Comparison of ENCODE assay signal across 11 cellular contexts in genomic region chr15:90291679-90292356, GRCh38. TPM values are rescaled to one million over a fixed set of nuclear protein-coding genes. Genes with fewer than 3 reads are reported as not detected.
DNase-seq lines count a peak whose midpoint lies in the region; ATAC-seq, FAIRE-seq and TF ChIP-seq lines count a peak whose summit lies in the region.
"Had no signal": no experiment of that assay in that cellular context is flagged by ENCODE, and none has a peak within 500 bp of the region (broad histone marks: within the 10 kb centered on the region; RNA-seq: fewer than 3 reads in every experiment).

No MANE protein-coding gene starts in this region.

- TF ChIP-seq CTCF in GM12865 (IDR thresholded peaks at IDR 0.05; ENCODE audit: insufficient read depth, low read depth, low read length, missing control alignments) (no peak), endodermal cell (conservative IDR thresholded peaks at IDR 0.05) (no peak), D721Med (IDR thresholded peaks at IDR 0.05; ENCODE audit: insufficient read depth, missing control alignments) (no peak)

- no peaks in the 10 kb centered on the region for H3K36me3 Mint-ChIP-seq in endodermal cell (ENCODE audit: low read depth)
- no peaks in the 10 kb centered on the region for H3K36me3 Mint-ChIP-seq in T-helper 2 cell treated with Interferon-gamma antibody and Interleukin-4, amounts not matched to agents 5 μg/mL and 100 μg/mL, for 36 hours (ENCODE audit: low read depth)

- no peaks in the 10 kb centered on the region for H3K27me3 Mint-ChIP-seq in endodermal cell (ENCODE audit: insufficient read depth)
- H3K27me3 Mint-ChIP-seq in T-helper 2 cell treated with Interferon-gamma antibody and Interleukin-4, amounts not matched to agents 5 μg/mL and 100 μg/mL, for 36 hours (ENCODE audit: low read depth) = peaks cover 16% of the 10 kb centered on the region

- DNase-seq in DMS153 (lab: John Stamatoyannopoulos, UW) (peak; percentile 4), DMS153 treated with DMSO at 0.1 percent for 48 hours (lab: John Stamatoyannopoulos, UW; ENCODE audit: unreplicated experiment) (no peak), GM12865 (ENCODE audit: low read depth) (peak; percentile 59), NCI-H524 treated with DMSO at 0.1 percent for 48 hours (lab: John Stamatoyannopoulos, UW) (peak; percentile 15), endodermal cell (peak; percentile 50), D721Med (ENCODE audit: insufficient read length, low spot score) (no peak), left lobe of liver (ENCODE audit: low spot score) (no peak)
- DNase-seq in T-helper 2 cell treated with Interferon-gamma antibody and Interleukin-4, amounts not matched to agents 5 μg/mL and 100 μg/mL, for 36 hours (ENCODE audit: low spot score) = no peak
- DNase-seq: 8988T had no signal

- no peak overlapping the region for H3K9ac ChIP-seq in endodermal cell (ENCODE audit: extremely low read depth, low read length, poor library complexity, severe bottlenecking)
- H3K9ac ChIP-seq: parathyroid adenoma had no signal

- H3K27ac Mint-ChIP-seq in endodermal cell = no peak overlapping the region
- no peak overlapping the region for H3K27ac Mint-ChIP-seq in T-helper 2 cell treated with Interferon-gamma antibody and Interleukin-4, amounts not matched to agents 5 μg/mL and 100 μg/mL, for 36 hours

- no peak for ATAC-seq in left lobe of liver

- no peaks in the 10 kb centered on the region for H3K9me3 Mint-ChIP-seq in endodermal cell
- no peaks in the 10 kb centered on the region for H3K9me3 Mint-ChIP-seq in T-helper 2 cell treated with Interferon-gamma antibody and Interleukin-4, amounts not matched to agents 5 μg/mL and 100 μg/mL, for 36 hours

- H3K4me3 Mint-ChIP-seq in endodermal cell = no peak overlapping the region
- no peak overlapping the region for H3K4me3 Mint-ChIP-seq in T-helper 2 cell treated with Interferon-gamma antibody and Interleukin-4, amounts not matched to agents 5 μg/mL and 100 μg/mL, for 36 hours

- WGBS in endodermal cell (ENCODE audit: insufficient coverage in 1 of 2, insufficient read length in 1 of 2), 2 experiments = 80 to 89% methylated on average over 9 to 15 of the region's 16 CpGs

- no peak overlapping the region for H3K27ac ChIP-seq in endodermal cell (ENCODE audit: low read depth, low read length)
- H3K27ac ChIP-seq: parathyroid adenoma had no signal

- H3K4me3 ChIP-seq in GM12865 (ENCODE audit: low read depth, low read length) = no peak overlapping the region
- no peak overlapping the region for H3K4me3 ChIP-seq in endodermal cell (ENCODE audit: low read length)

- H3K4me1 Mint-ChIP-seq in endodermal cell = peaks cover 9% of the 10 kb centered on the region
- peaks cover 11% of the 10 kb centered on the region for H3K4me1 Mint-ChIP-seq in T-helper 2 cell treated with Interferon-gamma antibody and Interleukin-4, amounts not matched to agents 5 μg/mL and 100 μg/mL, for 36 hours (ENCODE audit: low read depth)

- no peaks in the 10 kb centered on the region for H3K9me3 ChIP-seq in endodermal cell (ENCODE audit: control insufficient read depth, low read length)

- no peaks in the 10 kb centered on the region for H3K27me3 ChIP-seq in endodermal cell (ENCODE audit: control insufficient read depth, insufficient read depth, low read length, poor library complexity, severe bottlenecking)

- H3K36me3 ChIP-seq in endodermal cell (ENCODE audit: control insufficient read depth, insufficient read depth, low read length) = no peaks in the 10 kb centered on the region

- no peaks in the 10 kb centered on the region for H3K4me1 ChIP-seq in endodermal cell (ENCODE audit: control insufficient read depth, insufficient read depth, low read length)

- FAIRE-seq in D721Med (lab: Jason Lieb, UNC) = no peak
- FAIRE-seq: frontal cortex had no signal

RNA-seq across cellular contexts. Expression of gene NGRN, which starts 26.3 kb away (rescaled TPM):
- total RNA-seq in endodermal cell (100 to 1,000 TPM in 1 of 2 donors, 10 to 100 TPM in 1; 89.3 to 103 TPM), left lobe of liver (26.7 TPM)
- 100 TPM for polyA plus RNA-seq in endodermal cell (2013, experiment 1 of 2)
- polyA plus RNA-seq in endodermal cell (2013, experiment 2 of 2) = 98.5 TPM

RNA-seq across cellular contexts. Expression of gene TTLL13, which starts 42.5 kb away (rescaled TPM):
- total RNA-seq in endodermal cell (under 1 TPM; 0.15 to 0.46 TPM), left lobe of liver (0.15 TPM)
- polyA plus RNA-seq in endodermal cell (2013, experiment 1 of 2) = 0.21 TPM
- polyA plus RNA-seq in endodermal cell (2013, experiment 2 of 2) = not detected

RNA-seq across cellular contexts. Expression of gene GDPGP1, which starts 57.8 kb away (rescaled TPM):
- 1 to 10 TPM; 4.8 to 5.4 TPM for total RNA-seq in endodermal cell
- polyA plus RNA-seq in endodermal cell (2013, experiment 1 of 2) = 1.9 TPM
- 3.3 TPM for polyA plus RNA-seq in endodermal cell (2013, experiment 2 of 2)
- 5.6 TPM for total RNA-seq in left lobe of liver

RNA-seq across cellular contexts. Expression of gene CIB1, which starts 58.1 kb away (rescaled TPM):
- total RNA-seq in endodermal cell (10 to 100 TPM; 31.3 to 34.0 TPM), left lobe of liver (44.1 TPM)
- polyA plus RNA-seq in endodermal cell (2013, experiment 1 of 2) = 19.0 TPM
- polyA plus RNA-seq in endodermal cell (2013, experiment 2 of 2) = 19.4 TPM

Comparison
In these comparisons a context has a peak if more than half of its experiments do, and no peak if none do; other contexts are left out.
1. DNase-seq: peak in DMS153 (single experiment), GM12865 (single experiment), NCI-H524 treated with DMSO at 0.1 percent for 48 hours (single experiment) and endodermal cell (single experiment); none in DMS153 treated with DMSO at 0.1 percent for 48 hours (single experiment), T-helper 2 cell treated with Interferon-gamma antibody and Interleukin-4, amounts not matched to agents 5 μg/mL and 100 μg/mL, for 36 hours (single experiment), D721Med (single experiment) and left lobe of liver (single experiment).